8 cellular contexts compared by ENCODE assay signal in the genomic region with DNA sequence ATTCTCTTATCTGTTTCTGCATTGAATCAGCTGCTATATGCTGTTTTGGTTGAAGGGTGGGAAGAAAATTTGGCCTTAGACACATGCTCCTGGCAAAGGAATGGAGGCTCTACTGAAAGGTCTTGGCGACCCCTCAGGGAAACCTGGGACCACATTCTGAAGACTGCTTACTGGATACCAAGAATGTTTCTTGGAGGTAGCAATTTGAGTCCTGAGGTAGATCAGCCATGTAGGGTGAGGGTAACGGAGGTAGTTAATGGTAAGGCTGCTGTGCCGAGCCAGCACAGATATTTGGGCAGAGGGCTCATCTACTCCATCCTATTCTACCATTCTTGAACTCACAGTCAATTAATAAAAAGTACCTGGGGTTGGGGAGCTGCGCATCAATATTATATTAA. TPM values are rescaled to one million over a fixed set of nuclear protein-coding genes. Genes with fewer than 3 reads are reported as not detected.
DNase-seq lines count a peak whose midpoint lies in the region; ATAC-seq and TF ChIP-seq lines count a peak whose summit lies in the region.

No MANE protein-coding gene starts in this region.

- no peaks in the 10 kb centered on the region for H3K36me3 ChIP-seq in tibial artery

- peaks cover 0 to 41% (median 12%) of the 10 kb centered on the region in 4 donors for H3K4me1 ChIP-seq in tibial artery

- H3K4me3 Mint-ChIP-seq in activated CD8-positive, alpha-beta memory T cell treated with anti-CD3 and anti-CD28 coated beads, Interleukin-2, amount 10 ng/mL, durations not matched to agents 7 days and 5 days, result peak overlapping the region; percentile 93
- H3K4me3 Mint-ChIP-seq in activated T-helper 2 cell treated with anti-CD3 and anti-CD28 coated beads, Interferon-gamma antibody, Interleukin-2, Interleukin-4, amounts not matched to agents 10 μg/mL and 5 μg/mL and 100 μg/mL, durations not matched to agents 14 hours and 24 hours and 36 hours (ENCODE audit: low read depth), result peak overlapping the region; percentile 100

- peaks cover 5% of the 10 kb centered on the region for H3K36me3 Mint-ChIP-seq in activated CD8-positive, alpha-beta memory T cell treated with anti-CD3 and anti-CD28 coated beads, Interleukin-2, amount 10 ng/mL, durations not matched to agents 7 days and 5 days
- peaks cover 9% of the 10 kb centered on the region for H3K36me3 Mint-ChIP-seq in activated T-helper 2 cell treated with anti-CD3 and anti-CD28 coated beads, Interferon-gamma antibody, Interleukin-2, Interleukin-4, amounts not matched to agents 10 μg/mL and 5 μg/mL and 100 μg/mL, durations not matched to agents 14 hours and 24 hours and 36 hours (ENCODE audit: low read depth)

- H3K4me1 Mint-ChIP-seq in activated CD8-positive, alpha-beta memory T cell treated with anti-CD3 and anti-CD28 coated beads, Interleukin-2, amount 10 ng/mL, durations not matched to agents 7 days and 5 days, result peaks cover 39% of the 10 kb centered on the region
- H3K4me1 Mint-ChIP-seq in activated T-helper 2 cell treated with anti-CD3 and anti-CD28 coated beads, Interferon-gamma antibody, Interleukin-2, Interleukin-4, amounts not matched to agents 10 μg/mL and 5 μg/mL and 100 μg/mL, durations not matched to agents 14 hours and 24 hours and 36 hours (ENCODE audit: low read depth), result peaks cover 37% of the 10 kb centered on the region

- H3K27me3 Mint-ChIP-seq in activated CD8-positive, alpha-beta memory T cell treated with anti-CD3 and anti-CD28 coated beads, Interleukin-2, amount 10 ng/mL, durations not matched to agents 7 days and 5 days, result no peaks in the 10 kb centered on the region
- H3K27me3 Mint-ChIP-seq in activated T-helper 2 cell treated with anti-CD3 and anti-CD28 coated beads, Interferon-gamma antibody, Interleukin-2, Interleukin-4, amounts not matched to agents 10 μg/mL and 5 μg/mL and 100 μg/mL, durations not matched to agents 14 hours and 24 hours and 36 hours (ENCODE audit: low read depth), result peaks cover 3% of the 10 kb centered on the region

- H3K27ac ChIP-seq in layer of hippocampus (ENCODE audit: low read depth, low read length) (peak overlapping the region; percentile 98), tibial artery (peak overlapping the region; percentile 92 to 97)

- no peaks in the 10 kb centered on the region for H3K9me3 Mint-ChIP-seq in activated CD8-positive, alpha-beta memory T cell treated with anti-CD3 and anti-CD28 coated beads, Interleukin-2, amount 10 ng/mL, durations not matched to agents 7 days and 5 days (ENCODE audit: low read depth)
- H3K9me3 Mint-ChIP-seq in activated T-helper 2 cell treated with anti-CD3 and anti-CD28 coated beads, Interferon-gamma antibody, Interleukin-2, Interleukin-4, amounts not matched to agents 10 μg/mL and 5 μg/mL and 100 μg/mL, durations not matched to agents 14 hours and 24 hours and 36 hours, result no peaks in the 10 kb centered on the region

- intact Hi-C loops in activated T-helper 2 cell treated with anti-CD3 and anti-CD28 coated beads, Interferon-gamma antibody, Interleukin-2, Interleukin-4, amounts not matched to agents 10 μg/mL and 5 μg/mL and 100 μg/mL, durations not matched to agents 14 hours and 24 hours and 36 hours (cut with micrococcal nuclease), result loop anchor here (1.0 to 5.0 kb wide), 4 partner anchors 37 to 108 kb away; a partner anchor contains a TSS
- intact Hi-C loops in tibial artery (cut with DNase I; ENCODE audit: low total_unique reads), result loop anchor here (5.0 kb wide), 1 partner anchor 63 kb away; a partner anchor contains a TSS

- TF ChIP-seq CTCF in tibial artery (IDR thresholded peaks at IDR 0.05), result no peak

- ATAC-seq in activated CD8-positive, alpha-beta memory T cell treated with anti-CD3 and anti-CD28 coated beads, Interleukin-2, amount 10 ng/mL, durations not matched to agents 7 days and 5 days, result peak; percentile 31
- peak; percentile 19 for ATAC-seq in HG03159 (IDR thresholded peaks at IDR 0.05; ENCODE audit: unreplicated experiment)

- H3K27me3 ChIP-seq in layer of hippocampus (ENCODE audit: control insufficient read depth, insufficient read depth, low read length), result no peaks in the 10 kb centered on the region
- no peaks in the 10 kb centered on the region for H3K27me3 ChIP-seq in tibial artery

- peak overlapping the region; percentile 75 to 87 for H3K4me3 ChIP-seq in tibial artery

- H3K27ac Mint-ChIP-seq in activated CD8-positive, alpha-beta memory T cell treated with anti-CD3 and anti-CD28 coated beads, Interleukin-2, amount 10 ng/mL, durations not matched to agents 7 days and 5 days, result peak overlapping the region; percentile 84
- H3K27ac Mint-ChIP-seq in activated T-helper 2 cell treated with anti-CD3 and anti-CD28 coated beads, Interferon-gamma antibody, Interleukin-2, Interleukin-4, amounts not matched to agents 10 μg/mL and 5 μg/mL and 100 μg/mL, durations not matched to agents 14 hours and 24 hours and 36 hours, result peak overlapping the region; percentile 89

- no peaks in the 10 kb centered on the region for H3K9me3 ChIP-seq in tibial artery

- DNase-seq in activated CD8-positive, alpha-beta memory T cell treated with anti-CD3 and anti-CD28 coated beads, Interleukin-2, amount 10 ng/mL, durations not matched to agents 7 days and 5 days, result peak; percentile 41
- DNase-seq in activated CD8-positive, alpha-beta memory T cell treated with anti-CD3 and anti-CD28 coated beads, Interleukin-2, amount 50 U/mL, for 48 hours, result no peak
- no peak for DNase-seq in activated T-helper 2 cell treated with anti-CD3 and anti-CD28 coated beads, Interferon-gamma antibody, Interleukin-2, Interleukin-4, amounts not matched to agents 10 μg/mL and 5 μg/mL and 100 μg/mL, durations not matched to agents 14 hours and 24 hours and 36 hours (ENCODE audit: low spot score)
- DNase-seq in tibial artery (no peak), NCI-H82 (lab: John Stamatoyannopoulos, UW) (no peak)
- no peak for DNase-seq in NK-92 treated with Interleukin-12 subunit alpha and Interleukin-12 subunit beta, amount 100 ng/mL, for 24 hours (lab: John Stamatoyannopoulos, UW)

- CTCF ChIA-PET in activated CD8-positive, alpha-beta memory T cell treated with anti-CD3 and anti-CD28 coated beads, Interleukin-2, amount 10 ng/mL, durations not matched to agents 7 days and 5 days (lab: Charles Lee), result interaction anchor here (0.9 to 2.3 kb wide), 6 partner anchors 13 to 130 kb away, joined by 3 to 21 read pairs (median 3); no protein-coding TSS in a partner anchor

RNA-seq across cellular contexts. Expression of a gene that starts 0.4 kb away (rescaled TPM):
- total RNA-seq in activated CD8-positive, alpha-beta memory T cell treated with anti-CD3 and anti-CD28 coated beads, Interleukin-2, amount 10 ng/mL, durations not matched to agents 7 days and 5 days, result 10 to 100 TPM; 48.1 to 48.2 TPM
- 44.6 and 44.7 TPM in 2 replicates for total RNA-seq in activated T-helper 2 cell treated with anti-CD3 and anti-CD28 coated beads, Interferon-gamma antibody, Interleukin-2, Interleukin-4, amounts not matched to agents 10 μg/mL and 5 μg/mL and 100 μg/mL, durations not matched to agents 14 hours and 24 hours and 36 hours
